ENCODE assay signal across 8 cellular contexts in genomic region chr3:50358927-50359759, GRCh38. TPM values are rescaled to one million over a fixed set of nuclear protein-coding genes. Genes with fewer than 3 reads are reported as not detected.
DNase-seq lines count a peak whose midpoint lies in the region; ATAC-seq, FAIRE-seq and TF ChIP-seq lines count a peak whose summit lies in the region.

Gene TMEM115, minus strand, starts transcription at chr3:50359521. Its CDS starts 458 bp downstream, at chr3:50359063.

- H3K27me3 Mint-ChIP-seq in chondrocyte (ENCODE audit: low read depth): no peaks in the 10 kb centered on the region

- H3K4me1 ChIP-seq in keratinocyte (ENCODE audit: control insufficient read depth, extremely low read depth, insufficient read depth, low read length): peaks cover 28% of the 10 kb centered on the region

- H3K9me3 ChIP-seq in keratinocyte (ENCODE audit: control insufficient read depth, low read depth, low read length): no peaks in the 10 kb centered on the region

- dilution Hi-C loops in keratinocyte (cut with MboI; ENCODE audit: extremely low pct_ligation_motif_present, low sequenced_read_pairs): no loop called here

- H2AFZ ChIP-seq in keratinocyte (ENCODE audit: control insufficient read depth, low read length): peak within 1 kb of the TSS; percentile 90

- peak within 1 kb of the TSS; percentile 78 to 88 (median 86) for H3K4me3 ChIP-seq in keratinocyte (ENCODE audit: control insufficient read depth in 2 of 3, extremely low read depth in 1 of 3, insufficient read depth in 2 of 3, low read depth in 1 of 3, low read length in 3 of 3)

- peak; percentile 85 for FAIRE-seq in keratinocyte (lab: Jason Lieb, UNC)

- TF ChIP-seq CTCF in chondrocyte (IDR thresholded peaks at IDR 0.05) (no peak), keratinocyte (optimal IDR thresholded peaks at IDR 0.05 in 1 of 3, IDR thresholded peaks at IDR 0.05 in 1 of 3, conservative IDR thresholded peaks at IDR 0.05 in 1 of 3; ENCODE audit: extremely low read depth in 1 of 3, insufficient read depth in 2 of 3, low read length in 3 of 3) (no peak)

- H3K4me3 Mint-ChIP-seq in chondrocyte (ENCODE audit: unreplicated experiment): peak within 1 kb of the TSS; percentile 93

- peaks cover 40% of the 10 kb centered on the region for H3K4me1 Mint-ChIP-seq in chondrocyte (ENCODE audit: low read depth)

- H4K20me1 ChIP-seq in keratinocyte (ENCODE audit: control insufficient read depth, extremely low read depth, insufficient read depth, low read length): peaks cover 6% of the 10 kb centered on the region

- no peaks in the 10 kb centered on the region for H3K27me3 ChIP-seq in keratinocyte (ENCODE audit: control insufficient read depth, extremely low read depth, insufficient read depth, low read length)

- ATAC-seq in HG03439 (IDR thresholded peaks at IDR 0.05; ENCODE audit: unreplicated experiment): peak; percentile 95

- H3K27ac Mint-ChIP-seq in chondrocyte (ENCODE audit: unreplicated experiment): peak within 1 kb of the TSS; percentile 96

- peaks cover 2% of the 10 kb centered on the region for H3K9me1 ChIP-seq in keratinocyte (ENCODE audit: control insufficient read depth, extremely low read depth, insufficient read depth, low read length)

- peak within 1 kb of the TSS; percentile 88 for H3K4me2 ChIP-seq in keratinocyte (ENCODE audit: control insufficient read depth, extremely low read depth, insufficient read depth, low read depth, low read length)

- H3K36me3 ChIP-seq in keratinocyte (ENCODE audit: control insufficient read depth in 2 of 2, extremely low read depth in 1 of 2, insufficient read depth in 2 of 2, low read length in 2 of 2): peaks cover 17 to 21% of the 10 kb centered on the region in 2 experiments

- H3K27ac ChIP-seq in keratinocyte (ENCODE audit: control insufficient read depth, insufficient read depth, low read length): peak within 1 kb of the TSS; percentile 85

- H3K79me2 ChIP-seq in keratinocyte (ENCODE audit: control insufficient read depth, insufficient read depth, low read length): peaks cover 44% of the 10 kb centered on the region

- peak within 1 kb of the TSS; percentile 93 for H3K9ac ChIP-seq in keratinocyte (ENCODE audit: control insufficient read depth, extremely low read depth, insufficient read depth, low read length)

- peak; percentile 100 for DNase-seq in AML-193 (lab: John Stamatoyannopoulos, UW)
- peak; percentile 87 for DNase-seq in NCI-H510A treated with DMSO at 0.1 percent for 48 hours (lab: John Stamatoyannopoulos, UW)
- peak; percentile 86 to 91 for DNase-seq in activated CD4-positive, alpha-beta T cell treated with anti-CD3 and anti-CD28 coated beads for 24 hours (ENCODE audit: low read depth in 2 of 2)
- no peak for DNase-seq in chondrocyte (ENCODE audit: low spot score)
- peak; percentile 95 for DNase-seq in keratinocyte (ENCODE audit: low read depth, low spot score)
- DNase-seq in stimulated activated CD4-positive, alpha-beta T cell treated with anti-CD3 and anti-CD28 coated beads, Interleukin-15, amount 100 ng/mL, for 1 hour (ENCODE audit: low read depth in 1 of 2, low spot score in 1 of 2): peak; percentile 81 to 89

- H3K36me3 Mint-ChIP-seq in chondrocyte (ENCODE audit: low read depth): peaks cover 8% of the 10 kb centered on the region

- H3K9me3 Mint-ChIP-seq in chondrocyte (ENCODE audit: low read depth): no peaks in the 10 kb centered on the region

- peak; percentile 63 for TF ChIP-seq POLR2A in GM19193 (IDR thresholded peaks at IDR 0.05; ENCODE audit: extremely low read depth, insufficient read depth, insufficient read length)

RNA-seq across cellular contexts. Expression of gene TMEM115, which starts in this region (rescaled TPM):
- 45.8 to 51.8 TPM (median 50.4 TPM) in 3 replicates for total RNA-seq in chondrocyte
- 22.4 to 43.8 TPM (median 31.6 TPM) in 3 replicates for polyA plus RNA-seq in keratinocyte
- polyA plus RNA-seq in keratinocyte (2011; ENCODE audit: low read depth): 5.2 TPM
- 14.3 and 28.3 TPM in 2 replicates for polyA plus RNA-seq in keratinocyte (2011; cell fraction: cytosol; rRNA removed)
- 46.7 and 62.8 TPM in 2 replicates for polyA plus RNA-seq in keratinocyte (2011; cell fraction: nucleus; rRNA removed)
- polyA plus RNA-seq in keratinocyte (2012; ENCODE audit: low replicate concordance): 31.4 and 35.0 TPM in 2 replicates
- polyA minus RNA-seq in keratinocyte: 25.1 to 46.2 TPM (median 43.2 TPM) in 3 replicates
- 50.3 TPM for polyA minus RNA-seq in keratinocyte (2011; cell fraction: cytosol; rRNA and poly(A)+ RNA removed)
- polyA minus RNA-seq in keratinocyte (2011; cell fraction: nucleus; rRNA and poly(A)+ RNA removed): 46.2 and 47.4 TPM in 2 replicates
